In the genomic region with DNA sequence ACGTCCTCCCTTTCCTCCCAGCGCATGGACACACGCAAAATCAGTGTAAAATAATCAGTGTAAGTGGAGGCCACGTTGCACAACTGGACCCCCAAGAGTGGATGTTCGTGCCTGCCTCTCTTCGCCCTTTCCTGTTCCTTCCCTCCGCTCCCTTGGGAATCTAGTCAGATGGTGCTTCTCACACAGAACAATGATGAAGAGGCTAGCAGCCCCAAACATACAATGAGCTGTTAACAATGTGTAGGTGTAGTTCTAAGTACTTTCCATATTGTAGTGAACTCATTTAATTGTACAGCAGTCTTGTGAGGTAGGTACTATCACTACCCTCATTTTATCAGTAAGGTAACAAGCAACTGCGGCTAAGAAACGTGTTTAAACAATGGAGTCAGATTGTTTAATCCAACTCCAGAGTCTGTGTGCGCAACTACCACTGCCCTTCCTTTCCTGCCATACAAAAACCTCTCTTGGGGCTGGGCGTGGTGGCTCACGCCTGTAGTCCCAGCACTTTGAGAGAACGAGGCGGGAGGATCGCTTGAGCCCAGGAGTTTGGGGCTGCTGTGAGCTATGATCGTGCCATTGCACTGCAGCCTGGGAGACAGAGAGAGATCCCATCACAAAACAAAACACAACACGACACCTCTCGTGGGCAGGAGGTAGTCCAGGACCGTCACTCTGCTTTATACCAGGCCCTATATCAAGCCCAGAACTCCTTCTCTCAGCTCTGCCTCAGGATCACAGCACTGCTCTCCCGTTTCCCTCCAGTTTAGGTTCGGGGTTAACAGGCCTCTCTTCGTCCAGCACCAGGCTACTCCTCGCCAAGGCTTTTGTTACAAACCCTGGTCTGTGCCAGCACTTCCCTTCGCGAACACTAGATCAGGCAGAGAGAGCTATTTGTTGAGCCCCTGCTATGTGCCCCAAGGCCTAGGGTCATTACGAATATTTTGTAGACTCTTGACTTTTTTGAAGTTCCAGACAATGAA, we compare ENCODE assay signal across 8 cellular contexts. TPM values are rescaled to one million over a fixed set of nuclear protein-coding genes. Genes with fewer than 3 reads are reported as not detected.
DNase-seq lines count a peak whose midpoint lies in the region; ATAC-seq and TF ChIP-seq lines count a peak whose summit lies in the region.

No MANE protein-coding gene starts in this region.

- H3K4me1 Mint-ChIP-seq in activated naive CD4-positive, alpha-beta T cell treated with anti-CD3 and anti-CD28 coated beads, Interleukin-2, amount 50 U/mL, for 24 hours = peaks cover 5% of the 10 kb centered on the region
- peaks cover 23% of the 10 kb centered on the region for H3K4me1 Mint-ChIP-seq in nephron progenitor cell

- DNase-seq in activated naive CD4-positive, alpha-beta T cell treated with anti-CD3 and anti-CD28 coated beads, Interleukin-2, amount 50 U/mL, for 72 hours (ENCODE audit: low spot score in 2 of 2) = no peak
- DNase-seq in SW480 (ENCODE audit: low spot score) (peak; percentile 65), fibroblast of mammary gland (ENCODE audit: low read depth) (peak; percentile 80), nephron progenitor cell (no peak), NOMO-1 (lab: John Stamatoyannopoulos, UW; ENCODE audit: unreplicated experiment in 2 of 2) (no peak)

- no peak overlapping the region for H3K27ac Mint-ChIP-seq in activated naive CD4-positive, alpha-beta T cell treated with anti-CD3 and anti-CD28 coated beads, Interleukin-2, amount 50 U/mL, for 24 hours
- no peak overlapping the region for H3K27ac Mint-ChIP-seq in activated naive CD4-positive, alpha-beta T cell treated with anti-CD3 and anti-CD28 coated beads, Interleukin-2, amount 50 U/mL, for 72 hours
- peak overlapping the region; percentile 70 for H3K27ac Mint-ChIP-seq in nephron progenitor cell

- no peak for ATAC-seq in activated naive CD4-positive, alpha-beta T cell treated with anti-CD3 and anti-CD28 coated beads, Interleukin-2, amount 50 U/mL, for 72 hours
- ATAC-seq in GM18498 (IDR thresholded peaks at IDR 0.05; ENCODE audit: unreplicated experiment) (no peak), GM19351 (IDR thresholded peaks at IDR 0.05; ENCODE audit: unreplicated experiment) (no peak)

- no peaks in the 10 kb centered on the region for H3K36me3 Mint-ChIP-seq in activated naive CD4-positive, alpha-beta T cell treated with anti-CD3 and anti-CD28 coated beads, Interleukin-2, amount 50 U/mL, for 24 hours
- peaks cover 6% of the 10 kb centered on the region in 2 donors for H3K36me3 Mint-ChIP-seq in activated naive CD4-positive, alpha-beta T cell treated with anti-CD3 and anti-CD28 coated beads, Interleukin-2, amount 50 U/mL, for 72 hours
- peaks cover 11% of the 10 kb centered on the region for H3K36me3 Mint-ChIP-seq in nephron progenitor cell (ENCODE audit: low read depth)

- peak overlapping the region; percentile 89 for H3K4me3 ChIP-seq in fibroblast of mammary gland (ENCODE audit: control insufficient read depth, low read depth, low read length)

- no peaks in the 10 kb centered on the region for H3K9me3 Mint-ChIP-seq in activated naive CD4-positive, alpha-beta T cell treated with anti-CD3 and anti-CD28 coated beads, Interleukin-2, amount 50 U/mL, for 24 hours
- H3K9me3 Mint-ChIP-seq in activated naive CD4-positive, alpha-beta T cell treated with anti-CD3 and anti-CD28 coated beads, Interleukin-2, amount 50 U/mL, for 72 hours = no peaks in the 10 kb centered on the region
- peaks cover 16% of the 10 kb centered on the region for H3K9me3 Mint-ChIP-seq in nephron progenitor cell

- TF ChIP-seq CTCF in fibroblast of mammary gland (conservative IDR thresholded peaks at IDR 0.05; ENCODE audit: control insufficient read depth, insufficient read depth, low read depth, low read length) = no peak
- no peak for TF ChIP-seq CTCF in nephron progenitor cell (IDR thresholded peaks at IDR 0.05)

- peaks cover 12% of the 10 kb centered on the region for H3K27me3 Mint-ChIP-seq in activated naive CD4-positive, alpha-beta T cell treated with anti-CD3 and anti-CD28 coated beads, Interleukin-2, amount 50 U/mL, for 24 hours
- H3K27me3 Mint-ChIP-seq in nephron progenitor cell (ENCODE audit: low read depth, poor library complexity) = no peaks in the 10 kb centered on the region

- H3K4me3 Mint-ChIP-seq in activated naive CD4-positive, alpha-beta T cell treated with anti-CD3 and anti-CD28 coated beads, Interleukin-2, amount 50 U/mL, for 24 hours = peak overlapping the region; percentile 86
- peak overlapping the region; percentile 89 for H3K4me3 Mint-ChIP-seq in nephron progenitor cell

RNA-seq across cellular contexts. Expression of gene FKBP9, which starts 1.1 kb away (rescaled TPM):
- 1 to 10 TPM in 1 of 2 donors, not detected in 1; 2.1 TPM for total RNA-seq in activated naive CD4-positive, alpha-beta T cell treated with anti-CD3 and anti-CD28 coated beads, Interleukin-2, amount 50 U/mL, for 72 hours

Comparison
In these comparisons a context has a peak if more than half of its experiments do, and no peak if none do; other contexts are left out.
1. DNase-seq: peak in SW480 (single experiment) and fibroblast of mammary gland (single experiment); none in activated naive CD4-positive, alpha-beta T cell treated with anti-CD3 and anti-CD28 coated beads, Interleukin-2, amount 50 U/mL, for 72 hours (0 of 2), nephron progenitor cell (single experiment) and NOMO-1 (0 of 2).